ENCODE assay signal across 24 cellular contexts in genomic region chr4:179123079-179123478, GRCh38.
"Had no signal": no experiment of that assay in that cellular context is flagged by ENCODE, and none has a peak within 500 bp of the region (broad histone marks: within the 10 kb centered on the region; RNA-seq: fewer than 3 reads in every experiment).

No MANE protein-coding gene starts in this region.

- ATAC-seq: effector memory CD8-positive, alpha-beta T cell; gastrocnemius medialis; heart right ventricle; left cardiac atrium; left lung; left ventricle myocardium superior; lower lobe of right lung; mucosa of descending colon had no signal

- H3K27me3 Mint-ChIP-seq: dendritic cell treated with granulocyte-macrophage colony-stimulating factor and Interleukin-4, amounts not matched to agents 40 ng/mL and 50 ng/mL, for 4 days; effector memory CD8-positive, alpha-beta T cell; naive B cell had no signal

- H3K36me3 Mint-ChIP-seq: mesothelial cell of epicardium, naive B cell had no signal

- H3K27me3 ChIP-seq: colonic mucosa, esophagus squamous epithelium, gastrocnemius medialis, heart right ventricle, left lung had no signal

- H3K36me3 ChIP-seq: colonic mucosa, esophagus squamous epithelium, gastrocnemius medialis, heart right ventricle, left lung, lower lobe of right lung had no signal

- H3K4me1 Mint-ChIP-seq: naive B cell had no signal

- H3K9me3 ChIP-seq: colonic mucosa, esophagus squamous epithelium, gastrocnemius medialis, lower lobe of right lung had no signal

- H3K9me3 Mint-ChIP-seq: endodermal cell, mesothelial cell of epicardium had no signal

- H3K27ac Mint-ChIP-seq: dendritic cell treated with granulocyte-macrophage colony-stimulating factor and Interleukin-4, amounts not matched to agents 40 ng/mL and 50 ng/mL, for 4 days; effector memory CD8-positive, alpha-beta T cell; endodermal cell; mesothelial cell of epicardium; naive B cell had no signal

- FAIRE-seq: endometrium, keratinocyte had no signal

- H3K4me3 ChIP-seq: colonic mucosa, esophagus squamous epithelium, gastrocnemius medialis, heart right ventricle, left lung, lower lobe of right lung, mucosa of descending colon had no signal

- H3K4me3 Mint-ChIP-seq: dendritic cell treated with granulocyte-macrophage colony-stimulating factor and Interleukin-4, amounts not matched to agents 40 ng/mL and 50 ng/mL, for 4 days; effector memory CD8-positive, alpha-beta T cell; endodermal cell; mesothelial cell of epicardium; naive B cell had no signal

- H3K4me1 ChIP-seq: colonic mucosa, esophagus squamous epithelium, gastrocnemius medialis, heart right ventricle, left lung, lower lobe of right lung had no signal

- DNase-seq: colonic mucosa; cortex of kidney; effector CD8-positive, alpha-beta T cell; effector memory CD8-positive, alpha-beta T cell; endodermal cell; esophagus squamous epithelium; foreskin fibroblast; foreskin melanocyte; gastrocnemius medialis; glutamatergic neuron; head of caudate nucleus; heart right ventricle; hippocampal formation; left cardiac atrium; left lung; left ventricle myocardium superior; lower lobe of right lung; mesenchymal stem cell; mucosa of descending colon; naive B cell had no signal

- H3K27ac ChIP-seq: colonic mucosa, esophagus squamous epithelium, gastrocnemius medialis, heart right ventricle, left lung, lower lobe of right lung had no signal
